ENCODE assay signal across 1 cellular context in the genomic region with DNA sequence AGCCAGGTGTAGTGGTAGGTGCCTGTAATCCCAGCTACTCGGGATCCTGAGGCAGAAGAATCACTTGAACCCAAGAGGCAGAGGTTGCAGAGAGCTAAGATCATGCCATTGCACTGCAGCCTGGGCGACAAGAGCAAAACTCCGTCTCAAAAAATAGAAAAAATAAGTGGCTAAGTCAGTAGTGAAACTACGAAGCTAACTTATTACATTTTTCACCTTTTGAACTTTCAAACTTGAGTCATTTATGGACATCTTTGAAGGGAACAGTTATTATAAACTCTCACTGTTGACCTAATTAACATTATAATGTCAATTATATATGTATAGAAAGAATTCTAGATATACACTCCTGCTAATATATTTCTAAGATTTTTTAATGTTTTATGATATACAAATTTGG.
TF ChIP-seq lines count a peak whose summit lies in the region.

No MANE protein-coding gene starts in this region.

TF ChIP-seq in GM12878, 131 proteins besides CTCF, POLR2A, EP300 and RAD21 (continued from another document):
- TF ChIP-seq, protein P1, sequence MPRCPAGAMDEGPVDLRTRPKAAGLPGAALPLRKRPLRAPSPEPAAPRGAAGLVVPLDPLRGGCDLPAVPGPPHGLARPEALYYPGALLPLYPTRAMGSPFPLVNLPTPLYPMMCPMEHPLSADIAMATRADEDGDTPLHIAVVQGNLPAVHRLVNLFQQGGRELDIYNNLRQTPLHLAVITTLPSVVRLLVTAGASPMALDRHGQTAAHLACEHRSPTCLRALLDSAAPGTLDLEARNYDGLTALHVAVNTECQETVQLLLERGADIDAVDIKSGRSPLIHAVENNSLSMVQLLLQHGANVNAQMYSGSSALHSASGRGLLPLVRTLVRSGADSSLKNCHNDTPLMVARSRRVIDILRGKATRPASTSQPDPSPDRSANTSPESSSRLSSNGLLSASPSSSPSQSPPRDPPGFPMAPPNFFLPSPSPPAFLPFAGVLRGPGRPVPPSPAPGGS (IDR thresholded peaks at IDR 0.05; ENCODE audit: borderline replicate concordance, insufficient read depth, low read depth, low read length, poor library complexity, severe bottlenecking), result no peak
- TF ChIP-seq TARDBP (IDR thresholded peaks at IDR 0.05; ENCODE audit: borderline replicate concordance), result no peak
- no peak for TF ChIP-seq BCL11A (IDR thresholded peaks at IDR 0.05; ENCODE audit: low read depth, low read length)
- TF ChIP-seq, protein P2, sequence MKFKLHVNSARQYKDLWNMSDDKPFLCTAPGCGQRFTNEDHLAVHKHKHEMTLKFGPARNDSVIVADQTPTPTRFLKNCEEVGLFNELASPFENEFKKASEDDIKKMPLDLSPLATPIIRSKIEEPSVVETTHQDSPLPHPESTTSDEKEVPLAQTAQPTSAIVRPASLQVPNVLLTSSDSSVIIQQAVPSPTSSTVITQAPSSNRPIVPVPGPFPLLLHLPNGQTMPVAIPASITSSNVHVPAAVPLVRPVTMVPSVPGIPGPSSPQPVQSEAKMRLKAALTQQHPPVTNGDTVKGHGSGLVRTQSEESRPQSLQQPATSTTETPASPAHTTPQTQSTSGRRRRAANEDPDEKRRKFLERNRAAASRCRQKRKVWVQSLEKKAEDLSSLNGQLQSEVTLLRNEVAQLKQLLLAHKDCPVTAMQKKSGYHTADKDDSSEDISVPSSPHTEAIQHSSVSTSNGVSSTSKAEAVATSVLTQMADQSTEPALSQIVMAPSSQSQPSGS (IDR thresholded peaks at IDR 0.05; ENCODE audit: low read length), result peak; percentile 38; the same call in 1 of the 2 replicates
